13 cellular contexts compared by ENCODE assay signal in the genomic region with DNA sequence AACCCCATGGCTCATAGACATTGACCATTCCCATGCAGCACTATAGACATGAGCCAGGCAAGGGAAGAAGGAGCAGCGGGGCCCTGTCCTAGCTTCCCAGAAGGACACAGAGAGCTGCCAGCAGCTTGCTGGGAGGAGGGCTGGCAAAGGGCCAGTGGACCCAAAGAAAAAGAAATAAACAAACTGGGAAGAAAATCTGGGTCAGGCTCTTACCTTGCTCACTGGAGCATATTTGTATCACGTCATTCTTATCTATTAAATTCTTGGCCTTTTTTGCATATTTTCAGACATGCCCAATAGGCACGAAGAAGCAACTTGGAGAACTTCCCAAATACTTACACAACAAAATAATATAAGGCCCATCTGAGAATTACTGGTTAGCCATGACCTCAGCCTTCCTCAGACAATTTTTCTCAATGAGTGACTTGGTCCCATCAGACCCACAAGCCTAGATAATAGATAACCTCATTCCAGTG. TPM values are rescaled to one million over a fixed set of nuclear protein-coding genes. Genes with fewer than 3 reads are reported as not detected.
DNase-seq lines count a peak whose midpoint lies in the region; ATAC-seq and TF ChIP-seq lines count a peak whose summit lies in the region.
"Had no signal": no experiment of that assay in that cellular context is flagged by ENCODE, and none has a peak within 500 bp of the region (broad histone marks: within the 10 kb centered on the region; RNA-seq: fewer than 3 reads in every experiment).

No MANE protein-coding gene starts in this region.

- no peak overlapping the region for H3K4me2 ChIP-seq in PC-3 (ENCODE audit: low read length)

- no peaks in the 10 kb centered on the region for H3K79me2 ChIP-seq in PC-3 (ENCODE audit: low read length)

- no peaks in the 10 kb centered on the region for H3K9me3 Mint-ChIP-seq in T-helper 2 cell treated with Interferon-gamma antibody and Interleukin-4, amounts not matched to agents 5 μg/mL and 100 μg/mL, for 36 hours
- no peaks in the 10 kb centered on the region for H3K9me3 Mint-ChIP-seq in activated T-helper 17 cell treated with anti-CD3 and anti-CD28 coated beads, Interleukin-2, amount 50 U/mL, for 72 hours
- H3K9me3 Mint-ChIP-seq: WTC11 had no signal

- H2AFZ ChIP-seq in PC-3 (ENCODE audit: low read length), result no peak overlapping the region

- POLR2A ChIA-PET in PC-3 (lab: Charles Lee; ENCODE audit: unreplicated experiment), result no interaction called here

- peak overlapping the region; percentile 66 for H3K27ac Mint-ChIP-seq in T-helper 2 cell treated with Interferon-gamma antibody and Interleukin-4, amounts not matched to agents 5 μg/mL and 100 μg/mL, for 36 hours
- H3K27ac Mint-ChIP-seq in activated T-helper 17 cell treated with anti-CD3 and anti-CD28 coated beads, Interleukin-2, amount 50 U/mL, for 72 hours, result peak overlapping the region; percentile 88
- H3K27ac Mint-ChIP-seq: WTC11 had no signal

- H3K4me1 ChIP-seq in PC-3 (ENCODE audit: insufficient read depth, low read length), result peaks cover 7% of the 10 kb centered on the region
- H3K4me1 ChIP-seq: right lobe of liver had no signal

- no peak overlapping the region for H3K4me3 ChIP-seq in PC-3 (ENCODE audit: low read length)
- H3K4me3 ChIP-seq: right lobe of liver had no signal

- DNase-seq in T-helper 2 cell treated with Interferon-gamma antibody and Interleukin-4, amounts not matched to agents 5 μg/mL and 100 μg/mL, for 36 hours (ENCODE audit: low spot score), result no peak
- DNase-seq in T-helper 2 cell (no peak), glomerular visceral epithelial cell (ENCODE audit: extremely low spot score) (peak; percentile 89), stromal cell of bone marrow (ENCODE audit: low read depth) (peak; percentile 82), NCI-H1436 (lab: John Stamatoyannopoulos, UW) (no peak), PC-3 (no peak)
- no peak for DNase-seq in stimulated activated naive CD4-positive, alpha-beta T cell treated with Interleukin-2 at 50 U/mL for 16 hours (lab: John Stamatoyannopoulos, UW)
- DNase-seq: 8988T; NCI-H748 treated with DMSO at 0.1 percent for 48 hours; right lobe of liver; stimulated activated naive CD4-positive, alpha-beta T cell had no signal

- no peaks in the 10 kb centered on the region for H3F3A ChIP-seq in PC-3 (ENCODE audit: low read length, unreplicated experiment)

- H3K9me3 ChIP-seq in PC-3 (ENCODE audit: low read length), result no peaks in the 10 kb centered on the region
- H3K9me3 ChIP-seq: right lobe of liver had no signal

- H3K27me3 ChIP-seq in PC-3 (ENCODE audit: low read length), result peaks cover 4% of the 10 kb centered on the region; the same call in 1 of the 2 replicates
- H3K27me3 ChIP-seq: right lobe of liver had no signal

- no TSS peak for BruUV-seq in PC-3 (replicated peaks; lab: Mats Ljungman, UMichigan)

- CTCF ChIA-PET in PC-3 (lab: Charles Lee), result no interaction called here

- intact Hi-C loops in PC-3 (cut with micrococcal nuclease), result no loop called here

- no peak for ATAC-seq in activated T-helper 17 cell treated with anti-CD3 and anti-CD28 coated beads, Interleukin-2, amount 50 U/mL, for 72 hours (replicated peaks)
- no peak for ATAC-seq in PC-3
- ATAC-seq: right lobe of liver, WTC11 had no signal

- H3K36me3 ChIP-seq in PC-3 (ENCODE audit: low read depth, low read length), result no peaks in the 10 kb centered on the region
- H3K36me3 ChIP-seq: right lobe of liver had no signal

- H3K9me2 ChIP-seq in PC-3 (replicated peaks; ENCODE audit: low read length), result no peaks in the 10 kb centered on the region

- no peaks in the 10 kb centered on the region for H4K20me1 ChIP-seq in PC-3 (ENCODE audit: low read length)

- H3K36me3 Mint-ChIP-seq in T-helper 2 cell treated with Interferon-gamma antibody and Interleukin-4, amounts not matched to agents 5 μg/mL and 100 μg/mL, for 36 hours (ENCODE audit: low read depth), result peaks cover 71% of the 10 kb centered on the region
- H3K36me3 Mint-ChIP-seq in activated T-helper 17 cell treated with anti-CD3 and anti-CD28 coated beads, Interleukin-2, amount 50 U/mL, for 72 hours (ENCODE audit: low read depth), result peaks cover 100% of the 10 kb centered on the region
- H3K36me3 Mint-ChIP-seq: WTC11 had no signal

- H3K27me3 Mint-ChIP-seq in T-helper 2 cell treated with Interferon-gamma antibody and Interleukin-4, amounts not matched to agents 5 μg/mL and 100 μg/mL, for 36 hours (ENCODE audit: low read depth), result no peaks in the 10 kb centered on the region
- no peaks in the 10 kb centered on the region for H3K27me3 Mint-ChIP-seq in activated T-helper 17 cell treated with anti-CD3 and anti-CD28 coated beads, Interleukin-2, amount 50 U/mL, for 72 hours

- H3K9ac ChIP-seq in PC-3 (ENCODE audit: low read length), result no peak overlapping the region

- H3K27ac ChIP-seq in PC-3 (ENCODE audit: low read length), result no peak overlapping the region
- H3K27ac ChIP-seq: right lobe of liver had no signal

- peak overlapping the region; percentile 53 for H3K4me3 Mint-ChIP-seq in T-helper 2 cell treated with Interferon-gamma antibody and Interleukin-4, amounts not matched to agents 5 μg/mL and 100 μg/mL, for 36 hours
- H3K4me3 Mint-ChIP-seq in activated T-helper 17 cell treated with anti-CD3 and anti-CD28 coated beads, Interleukin-2, amount 50 U/mL, for 72 hours, result peak overlapping the region; percentile 74
- H3K4me3 Mint-ChIP-seq: WTC11 had no signal

- H3K4me1 Mint-ChIP-seq in T-helper 2 cell treated with Interferon-gamma antibody and Interleukin-4, amounts not matched to agents 5 μg/mL and 100 μg/mL, for 36 hours (ENCODE audit: low read depth), result peaks cover 91% of the 10 kb centered on the region
- peaks cover 84% of the 10 kb centered on the region for H3K4me1 Mint-ChIP-seq in activated T-helper 17 cell treated with anti-CD3 and anti-CD28 coated beads, Interleukin-2, amount 50 U/mL, for 72 hours

- TF ChIP-seq CTCF in PC-3 (conservative IDR thresholded peaks at IDR 0.05; ENCODE audit: low read depth, low read length), result no peak

RNA-seq across cellular contexts. Expression of a gene that starts 28.4 kb away (rescaled TPM):
- 100 to 1,000 TPM; 118 to 164 TPM for total RNA-seq in activated T-helper 17 cell treated with anti-CD3 and anti-CD28 coated beads, Interleukin-2, amount 50 U/mL, for 72 hours
- total RNA-seq in PC-3 (2014; rRNA removed), result not detected in 2 replicates

Comparison
In these comparisons a context has a peak if more than half of its experiments do, and no peak if none do; other contexts are left out.
1. DNase-seq: peak in glomerular visceral epithelial cell (single experiment) and stromal cell of bone marrow (single experiment); none in T-helper 2 cell treated with Interferon-gamma antibody and Interleukin-4, amounts not matched to agents 5 μg/mL and 100 μg/mL, for 36 hours (single experiment), T-helper 2 cell (0 of 5), NCI-H1436 (single experiment), PC-3 (single experiment) and stimulated activated naive CD4-positive, alpha-beta T cell treated with Interleukin-2 at 50 U/mL for 16 hours (single experiment).
2. RNA of a gene that starts 28.4 kb away (total RNA-seq): 118 to 164 TPM in activated T-helper 17 cell treated with anti-CD3 and anti-CD28 coated beads, Interleukin-2, amount 50 U/mL, for 72 hours; not detected in PC-3; every median in the first group is over 100 times any median in the second.